27 cellular contexts compared by ENCODE assay signal in the genomic region with DNA sequence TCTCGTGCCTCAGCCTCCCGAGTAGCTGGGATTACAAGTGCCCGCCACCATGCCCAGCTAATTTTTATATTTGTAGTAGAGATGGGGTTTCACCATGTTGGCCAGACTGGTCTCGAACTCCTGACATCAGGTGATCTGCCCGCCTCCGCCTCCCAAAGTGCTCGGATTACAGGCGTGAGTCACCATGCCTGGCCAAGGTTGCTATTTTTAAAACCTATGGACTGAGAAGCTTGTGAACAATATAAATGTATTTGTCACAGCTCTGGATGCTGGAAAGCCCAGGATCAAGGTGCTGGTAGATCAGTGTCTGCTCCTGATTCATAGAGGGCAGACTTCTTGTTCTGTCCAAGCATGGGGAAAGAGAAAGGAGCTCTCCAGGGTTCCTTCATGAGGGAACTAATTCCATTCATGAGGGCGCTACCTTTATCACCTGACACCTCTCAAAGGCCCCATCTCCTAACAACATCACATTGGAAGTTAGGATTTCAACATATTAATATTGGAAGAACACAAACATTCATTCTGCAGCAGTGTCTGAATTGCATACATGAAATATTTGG. TPM values are rescaled to one million over a fixed set of nuclear protein-coding genes. Genes with fewer than 3 reads are reported as not detected.
A peak's percentile ranks its signal among the peaks of the same experiment; 100 is the strongest.
DNase-seq lines count a peak whose midpoint lies in the region; ATAC-seq, FAIRE-seq and TF ChIP-seq lines count a peak whose summit lies in the region.
"Had no signal": no experiment of that assay in that cellular context is flagged by ENCODE, and none has a peak within 500 bp of the region (broad histone marks: within the 10 kb centered on the region; RNA-seq: fewer than 3 reads in every experiment).

No MANE protein-coding gene starts in this region.

- no peaks in the 10 kb centered on the region for H3F3A ChIP-seq in SK-N-SH (replicated peaks; ENCODE audit: insufficient read depth)

- peak overlapping the region; percentile 3 for H3K27ac Mint-ChIP-seq in activated naive CD4-positive, alpha-beta T cell treated with anti-CD3 and anti-CD28 coated beads, Interleukin-2, amount 50 U/mL, for 24 hours
- H3K27ac Mint-ChIP-seq in stimulated activated memory B cell treated with anti-CD40 and anti-IgM and Interleukin-4, amounts not matched to agents 10 μg/mL and 1 μg/mL and 100 μg/mL, for 72 hours, result peak overlapping the region; percentile 71
- H3K27ac Mint-ChIP-seq: GM23338 had no signal

- no peaks in the 10 kb centered on the region for H3K9me3 Mint-ChIP-seq in activated naive CD4-positive, alpha-beta T cell treated with anti-CD3 and anti-CD28 coated beads, Interleukin-2, amount 50 U/mL, for 24 hours
- H3K9me3 Mint-ChIP-seq in stimulated activated memory B cell treated with anti-CD40 and anti-IgM and Interleukin-4, amounts not matched to agents 10 μg/mL and 1 μg/mL and 100 μg/mL, for 72 hours, result no peaks in the 10 kb centered on the region
- H3K9me3 Mint-ChIP-seq: GM23338 had no signal

- no peaks in the 10 kb centered on the region for H3K27me3 ChIP-seq in SK-N-SH (ENCODE audit: insufficient read depth)
- H3K27me3 ChIP-seq in endothelial cell of umbilical vein (ENCODE audit: control insufficient read depth in 2 of 2, insufficient read depth in 2 of 2, low read length in 2 of 2), result no peaks in the 10 kb centered on the region
- H3K27me3 ChIP-seq: body of pancreas, dorsolateral prefrontal cortex, vagina had no signal

- H3K4me1 ChIP-seq in SK-N-SH (ENCODE audit: control insufficient read depth in 1 of 2, insufficient read depth in 2 of 2, low read depth in 1 of 2, low read length in 1 of 2) (peaks cover 0 to 15% of the 10 kb centered on the region in 2 experiments; a peak in 1 of 4 replicates), endothelial cell of umbilical vein (ENCODE audit: control insufficient read depth, extremely low read depth, insufficient read depth, low read length) (peaks cover 15% of the 10 kb centered on the region)
- H3K4me1 ChIP-seq: body of pancreas, vagina had no signal

- dilution Hi-C loops in endothelial cell of umbilical vein (cut with MboI; ENCODE audit: extremely low pct_ligation_motif_present, low sequenced_read_pairs), result no loop called here

- no peak overlapping the region for H2AFZ ChIP-seq in SK-N-SH (ENCODE audit: low read depth)
- H2AFZ ChIP-seq in endothelial cell of umbilical vein (ENCODE audit: low read depth, low read length), result no peak overlapping the region
- H2AFZ ChIP-seq: GM23338 had no signal

- H3K36me3 ChIP-seq in SK-N-SH (replicated peaks in 1 of 2; ENCODE audit: control insufficient read depth in 1 of 2, insufficient read depth in 2 of 2, low read length in 1 of 2) (no peaks in the 10 kb centered on the region), endothelial cell of umbilical vein (ENCODE audit: control insufficient read depth in 2 of 2, extremely low read depth in 1 of 2, insufficient read depth in 2 of 2, low read length in 2 of 2) (peaks cover 21 to 27% of the 10 kb centered on the region in 2 experiments)

- H3K4me2 ChIP-seq in SK-N-SH (0 out of 2 replicates have a peak overlapping the region, but pooled peaks have one; percentile 16), endothelial cell of umbilical vein (ENCODE audit: insufficient read depth, low read length) (no peak overlapping the region)
- H3K4me2 ChIP-seq: GM23338, KMS-11 had no signal

- peaks cover 16% of the 10 kb centered on the region for H3K36me3 Mint-ChIP-seq in activated naive CD4-positive, alpha-beta T cell treated with anti-CD3 and anti-CD28 coated beads, Interleukin-2, amount 50 U/mL, for 24 hours
- peaks cover 65% of the 10 kb centered on the region for H3K36me3 Mint-ChIP-seq in stimulated activated memory B cell treated with anti-CD40 and anti-IgM and Interleukin-4, amounts not matched to agents 10 μg/mL and 1 μg/mL and 100 μg/mL, for 72 hours

- BruUV-seq in endothelial cell of umbilical vein (replicated peaks; lab: Mats Ljungman, UMichigan), result no TSS peak

- no peaks in the 10 kb centered on the region for H3K9me1 ChIP-seq in endothelial cell of umbilical vein (replicated peaks; ENCODE audit: control insufficient read depth, extremely low read depth, insufficient read depth, low read length)

- H3K9ac ChIP-seq in SK-N-SH, result no peak overlapping the region
- no peak overlapping the region for H3K9ac ChIP-seq in endothelial cell of umbilical vein (replicated peaks; ENCODE audit: extremely low read depth, insufficient read depth, low read length)
- H3K9ac ChIP-seq: KMS-11 had no signal

- TF ChIP-seq POLR2A in endothelial cell of umbilical vein (IDR thresholded peaks at IDR 0.05; ENCODE audit: low read depth, low read length), result no peak

- POLR2A ChIA-PET in SK-N-SH (lab: Yijun Ruan, JAX) (no interaction called here), endothelial cell of umbilical vein (lab: Charles Lee) (interaction anchor here (1.4 kb wide), 1 partner anchor 10 kb away, joined by 8 read pairs; no protein-coding TSS in a partner anchor)

- intact Hi-C loops in endothelial cell of umbilical vein (cut with micrococcal nuclease), result no loop called here

- 88% methylated on average over 9 of the region's 9 CpGs for WGBS in SK-N-SH (ENCODE audit: low lambda C conversion rate)

- no peaks in the 10 kb centered on the region for H3K27me3 Mint-ChIP-seq in activated naive CD4-positive, alpha-beta T cell treated with anti-CD3 and anti-CD28 coated beads, Interleukin-2, amount 50 U/mL, for 24 hours
- H3K27me3 Mint-ChIP-seq in stimulated activated memory B cell treated with anti-CD40 and anti-IgM and Interleukin-4, amounts not matched to agents 10 μg/mL and 1 μg/mL and 100 μg/mL, for 72 hours, result no peaks in the 10 kb centered on the region

- H3K79me2 ChIP-seq in SK-N-SH (ENCODE audit: insufficient read depth), result no peaks in the 10 kb centered on the region
- peaks cover 69% of the 10 kb centered on the region for H3K79me2 ChIP-seq in endothelial cell of umbilical vein (ENCODE audit: control insufficient read depth, insufficient read depth, low read length)

- H4K20me1 ChIP-seq in SK-N-SH (ENCODE audit: insufficient read depth) (no peaks in the 10 kb centered on the region), endothelial cell of umbilical vein (replicated peaks; ENCODE audit: control insufficient read depth, extremely low read depth, insufficient read depth, low read length) (no peaks in the 10 kb centered on the region)

- H3K4me3 ChIP-seq in SK-N-SH (ENCODE audit: low read depth in 2 of 2, low read length in 1 of 2), result no peak overlapping the region
- H3K4me3 ChIP-seq in endothelial cell of umbilical vein (replicated peaks in 1 of 3; ENCODE audit: insufficient read depth in 1 of 3, low read depth in 1 of 3, low read length in 3 of 3), result no peak overlapping the region
- H3K4me3 ChIP-seq: body of pancreas, dorsolateral prefrontal cortex, GM23338, vagina had no signal

- FAIRE-seq in endothelial cell of umbilical vein (lab: Jason Lieb, UNC), result no peak
- FAIRE-seq: GM12891, TTC549 had no signal

- no peak for TF ChIP-seq CTCF in SK-N-SH (IDR thresholded peaks at IDR 0.05)
- no peak for TF ChIP-seq CTCF in endothelial cell of umbilical vein (IDR thresholded peaks at IDR 0.05; ENCODE audit: extremely low read depth in 1 of 2, insufficient read depth in 1 of 2, low read depth in 1 of 2, low read length in 2 of 2)

- CTCF ChIA-PET in SK-N-SH (lab: Yijun Ruan, JAX) (no interaction called here), endothelial cell of umbilical vein (lab: Charles Lee) (interaction anchor here (1.3 to 2.3 kb wide), 6 partner anchors 16 to 95 kb away, joined by 3 to 10 read pairs (median 4); a partner anchor contains a TSS)

- H3K9me2 ChIP-seq in SK-N-SH, result no peaks in the 10 kb centered on the region

- H3K9me3 ChIP-seq in SK-N-SH (no peaks in the 10 kb centered on the region), endothelial cell of umbilical vein (replicated peaks; ENCODE audit: control insufficient read depth, insufficient read depth, low read length) (no peaks in the 10 kb centered on the region)
- H3K9me3 ChIP-seq: body of pancreas, vagina had no signal

- no peak for TF ChIP-seq RAD21 in SK-N-SH (IDR thresholded peaks at IDR 0.05; ENCODE audit: low read length)

- ATAC-seq in stimulated activated memory B cell treated with anti-CD40 and anti-IgM and Interleukin-4, amounts not matched to agents 10 μg/mL and 1 μg/mL and 100 μg/mL, for 72 hours, result no peak
- ATAC-seq in GM21515 (IDR thresholded peaks at IDR 0.05; ENCODE audit: unreplicated experiment) (no peak), HG02763 (IDR thresholded peaks at IDR 0.05; ENCODE audit: unreplicated experiment) (no peak)
- ATAC-seq: body of pancreas, GM23338, sciatic nerve had no signal

- H3K27ac ChIP-seq in SK-N-SH (ENCODE audit: low read depth in 2 of 2, low read length in 1 of 2) (no peak overlapping the region; a peak in 1 of 4 replicates), endothelial cell of umbilical vein (ENCODE audit: insufficient read depth, low read depth, low read length) (peak overlapping the region; percentile 17)
- H3K27ac ChIP-seq: body of pancreas, dorsolateral prefrontal cortex, KMS-11, vagina had no signal

- DNase-seq in activated naive CD4-positive, alpha-beta T cell (lab: John Stamatoyannopoulos, UW), result no peak
- DNase-seq in SK-N-SH (no peak), endothelial cell of umbilical vein (ENCODE audit: low read depth, low spot score) (no peak), NCI-H128 (lab: John Stamatoyannopoulos, UW; ENCODE audit: unreplicated experiment) (no peak)
- DNase-seq: activated CD8-positive, alpha-beta memory T cell treated with anti-CD3 and anti-CD28 coated beads for 24 hours; activated gamma-delta T cell treated with Interleukin-2 at 50 U/mL for 16 hours; body of pancreas; COR-L47; dorsolateral prefrontal cortex; GDM1; hippocampal formation; kidney glomerular epithelial cell; NCI-H1436; NK-92 treated with Interleukin-12 subunit alpha and Interleukin-12 subunit beta, amount 100 ng/mL, for 24 hours; nucleus accumbens; Right ventricle myocardium superior; stimulated activated CD4-positive, alpha-beta T cell treated with anti-CD3 and anti-CD28 coated beads, Interleukin-1b, Interleukin-23, amount 100 ng/mL, for 48 hours had no signal

- no peak for TF ChIP-seq EP300 in SK-N-SH (IDR thresholded peaks at IDR 0.05; ENCODE audit: borderline replicate concordance in 1 of 2, low read depth in 1 of 2, low read length in 1 of 2)

- H3K4me1 Mint-ChIP-seq in activated naive CD4-positive, alpha-beta T cell treated with anti-CD3 and anti-CD28 coated beads, Interleukin-2, amount 50 U/mL, for 24 hours, result peaks cover 30% of the 10 kb centered on the region
- H3K4me1 Mint-ChIP-seq in stimulated activated memory B cell treated with anti-CD40 and anti-IgM and Interleukin-4, amounts not matched to agents 10 μg/mL and 1 μg/mL and 100 μg/mL, for 72 hours, result peaks cover 30% of the 10 kb centered on the region

- no peak overlapping the region for H3K4me3 Mint-ChIP-seq in activated naive CD4-positive, alpha-beta T cell treated with anti-CD3 and anti-CD28 coated beads, Interleukin-2, amount 50 U/mL, for 24 hours
- no peak overlapping the region for H3K4me3 Mint-ChIP-seq in stimulated activated memory B cell treated with anti-CD40 and anti-IgM and Interleukin-4, amounts not matched to agents 10 μg/mL and 1 μg/mL and 100 μg/mL, for 72 hours
- H3K4me3 Mint-ChIP-seq: GM23338 had no signal

RNA-seq across cellular contexts. Expression of a gene that starts 16.1 kb away (rescaled TPM):
- 16.4 and 21.7 TPM in 2 replicates for polyA plus RNA-seq in SK-N-SH (2012; rRNA removed)
- polyA plus RNA-seq in SK-N-SH (2012; cell fraction: cytosol; rRNA removed), result 14.0 and 16.6 TPM in 2 replicates
- 63.6 and 66.5 TPM in 2 replicates for polyA plus RNA-seq in SK-N-SH (2012; cell fraction: nucleus; rRNA removed)
- 123 and 156 TPM in 2 replicates for total RNA-seq in endothelial cell of umbilical vein
- polyA plus RNA-seq in endothelial cell of umbilical vein, result 57.3 and 64.6 TPM in 2 replicates
- polyA plus RNA-seq in endothelial cell of umbilical vein (2011; cell fraction: cytosol; rRNA removed), result 53.3 and 56.2 TPM in 2 replicates
- polyA plus RNA-seq in endothelial cell of umbilical vein (2011; cell fraction: nucleus; rRNA removed), result 398 and 519 TPM in 2 replicates
- polyA plus RNA-seq in endothelial cell of umbilical vein (2012), result 158 and 170 TPM in 2 replicates
- 67.7 and 82.8 TPM in 2 replicates for polyA minus RNA-seq in endothelial cell of umbilical vein
- polyA minus RNA-seq in endothelial cell of umbilical vein (2011; cell fraction: cytosol; rRNA and poly(A)+ RNA removed), result 4.3 TPM
- polyA minus RNA-seq in endothelial cell of umbilical vein (2011; cell fraction: nucleus; rRNA and poly(A)+ RNA removed), result 143 and 242 TPM in 2 replicates

RNA-seq across cellular contexts. Expression of a gene that starts 30.2 kb away (rescaled TPM):
- 0.47 and 0.61 TPM in 2 replicates for polyA plus RNA-seq in SK-N-SH (2012; rRNA removed)
- 0.50 and 0.60 TPM in 2 replicates for polyA plus RNA-seq in SK-N-SH (2012; cell fraction: cytosol; rRNA removed)
- 0.59 and 0.88 TPM in 2 replicates for polyA plus RNA-seq in SK-N-SH (2012; cell fraction: nucleus; rRNA removed)
- 0.39 and 1.5 TPM in 2 replicates for total RNA-seq in endothelial cell of umbilical vein
- 0.12 and 0.38 TPM in 2 replicates for polyA plus RNA-seq in endothelial cell of umbilical vein
- polyA plus RNA-seq in endothelial cell of umbilical vein (2011; cell fraction: cytosol; rRNA removed), result 0.44 and 0.68 TPM in 2 replicates
- 0.24 and 0.34 TPM in 2 replicates for polyA plus RNA-seq in endothelial cell of umbilical vein (2011; cell fraction: nucleus; rRNA removed)
- 0.35 and 0.36 TPM in 2 replicates for polyA plus RNA-seq in endothelial cell of umbilical vein (2012)
- polyA minus RNA-seq in endothelial cell of umbilical vein, result 1.1 TPM in 1 of 2 replicates, not detected in the other
- 5.5 TPM for polyA minus RNA-seq in endothelial cell of umbilical vein (2011; cell fraction: cytosol; rRNA and poly(A)+ RNA removed)
- polyA minus RNA-seq in endothelial cell of umbilical vein (2011; cell fraction: nucleus; rRNA and poly(A)+ RNA removed), result 0.48 and 0.96 TPM in 2 replicates
- total RNA-seq: vagina had no signal
